Comparison of ENCODE assay signal across 17 cellular contexts in the genomic region with DNA sequence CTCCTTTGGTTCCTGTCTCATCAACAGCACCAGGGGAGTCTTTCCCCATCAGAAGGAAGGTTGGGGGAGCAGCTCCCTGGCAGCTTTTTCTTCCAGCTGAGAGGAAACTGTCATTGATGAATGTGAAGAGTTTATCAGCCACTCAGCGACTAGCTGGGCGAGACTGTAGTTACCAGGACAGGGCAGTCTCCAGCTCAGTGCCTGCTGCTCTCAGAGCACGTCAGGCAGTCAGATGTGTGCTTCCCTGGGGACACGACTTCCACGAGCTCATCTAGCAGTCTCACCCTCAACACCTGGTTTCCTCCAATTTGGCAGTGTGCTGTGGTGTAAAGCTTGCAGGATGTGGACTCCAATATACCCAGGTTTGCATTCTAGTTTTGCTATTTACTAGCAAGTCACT. TPM values are rescaled to one million over a fixed set of nuclear protein-coding genes. Genes with fewer than 3 reads are reported as not detected.
DNase-seq lines count a peak whose midpoint lies in the region; ATAC-seq and TF ChIP-seq lines count a peak whose summit lies in the region.
"Had no signal": no experiment of that assay in that cellular context is flagged by ENCODE, and none has a peak within 500 bp of the region (broad histone marks: within the 10 kb centered on the region; RNA-seq: fewer than 3 reads in every experiment).

No MANE protein-coding gene starts in this region.

- H3K4me1 Mint-ChIP-seq in natural killer cell, result peaks cover 0 to 5% of the 10 kb centered on the region in 2 donors

- H3K36me3 Mint-ChIP-seq in natural killer cell, result peaks cover 5% of the 10 kb centered on the region

- DNase-seq in IMR-90, result peak; percentile 24
- DNase-seq in brain microvascular endothelial cell, result peak; percentile 29
- DNase-seq in mesenchymal stem cell, result peak; percentile 67
- DNase-seq in natural killer cell, result no peak
- no peak for DNase-seq in foreskin melanocyte
- DNase-seq: esophagus squamous epithelium; NCI-H187 treated with DMSO at 0.1 percent for 48 hours; stimulated activated CD4-positive, alpha-beta T cell treated with anti-CD3 and anti-CD28 coated beads, Interleukin-2, amount 100 ng/mL, for 48 hours had no signal

- peaks cover 23% of the 10 kb centered on the region for H3K4me1 ChIP-seq in ACC112 (ENCODE audit: control insufficient read depth, insufficient read depth, low read length, unreplicated experiment)
- peaks cover 8% of the 10 kb centered on the region for H3K4me1 ChIP-seq in IMR-90 (ENCODE audit: control insufficient read depth, insufficient read depth, low read length)
- H3K4me1 ChIP-seq in mesenchymal stem cell (ENCODE audit: control insufficient read depth, insufficient read depth, low read depth, low read length), result peaks cover 3% of the 10 kb centered on the region
- H3K4me1 ChIP-seq: esophagus squamous epithelium, prostate gland had no signal

- no peak overlapping the region for H2BK15ac ChIP-seq in IMR-90 (ENCODE audit: low read depth, low read length)
- H2BK15ac ChIP-seq in mesenchymal stem cell (ENCODE audit: low read depth, poor library complexity, severe bottlenecking), result no peak overlapping the region

- peaks cover 7% of the 10 kb centered on the region; the same call in 1 of the 2 replicates for H4K20me1 ChIP-seq in IMR-90 (ENCODE audit: insufficient read depth, low read length)

- H4K5ac ChIP-seq in IMR-90 (ENCODE audit: low read depth, low read length), result no peak overlapping the region; the same call in 1 of the 2 replicates

- peaks cover 0 to 15% of the 10 kb centered on the region in 2 donors for H3K27me3 Mint-ChIP-seq in natural killer cell (ENCODE audit: low read depth in 2 of 2)
- H3K27me3 Mint-ChIP-seq: activated naive CD8-positive, alpha-beta T cell had no signal

- H3K4me3 ChIP-seq in ACC112 (ENCODE audit: low read depth, low read length), result peak overlapping the region; percentile 21; the same call in 1 of the 2 replicates
- H3K4me3 ChIP-seq in IMR-90 (ENCODE audit: insufficient read depth, low read depth, low read length), result no peak overlapping the region
- no peak overlapping the region for H3K4me3 ChIP-seq in brain microvascular endothelial cell (ENCODE audit: low read depth, low read length)
- peak overlapping the region in 1 of 2 experiments; percentile 42 for H3K4me3 ChIP-seq in mesenchymal stem cell (ENCODE audit: insufficient read depth in 1 of 2, low read depth in 1 of 2, low read length in 2 of 2)
- H3K4me3 ChIP-seq: coronary artery, esophagus squamous epithelium, prostate gland, SK-N-MC had no signal

- no peak for TF ChIP-seq RAD21 in IMR-90 (IDR thresholded peaks at IDR 0.05; ENCODE audit: low read length)

- intact Hi-C loops in IMR-90 (cut with micrococcal nuclease), result loop anchor here (1.0 kb wide), 1 partner anchor 53 kb away; a partner anchor contains a TSS
- intact Hi-C loops in natural killer cell (cut with micrococcal nuclease), result no loop called here

- no peaks in the 10 kb centered on the region for H3K27me3 ChIP-seq in ACC112 (ENCODE audit: insufficient read depth, low read length)
- H3K27me3 ChIP-seq in IMR-90 (ENCODE audit: control insufficient read depth, insufficient read depth, low read length), result no peaks in the 10 kb centered on the region
- no peaks in the 10 kb centered on the region for H3K27me3 ChIP-seq in brain microvascular endothelial cell (replicated peaks)
- H3K27me3 ChIP-seq in mesenchymal stem cell (ENCODE audit: control insufficient read depth in 1 of 2, insufficient read depth in 1 of 2, low read length in 2 of 2), result no peaks in the 10 kb centered on the region
- H3K27me3 ChIP-seq: esophagus squamous epithelium had no signal

- ATAC-seq in IMR-90 (ENCODE audit: low read depth) (peak; percentile 13; the same call in 1 of the 2 replicates), HG03342 (IDR thresholded peaks at IDR 0.05; ENCODE audit: unreplicated experiment) (no peak), GM21786 (IDR thresholded peaks at IDR 0.05; ENCODE audit: unreplicated experiment) (no peak), natural killer cell (no peak)

- TF ChIP-seq POLR2A in IMR-90 (IDR thresholded peaks at IDR 0.05; ENCODE audit: low read depth, low read length), result no peak

- no peak overlapping the region for H3K18ac ChIP-seq in IMR-90 (ENCODE audit: low read depth, low read length)
- H3K18ac ChIP-seq in mesenchymal stem cell (ENCODE audit: low read depth in 1 of 2, low read length in 2 of 2), result peak overlapping the region; percentile 59 to 71

- no peak overlapping the region for H3K4me3 Mint-ChIP-seq in natural killer cell
- H3K4me3 Mint-ChIP-seq: activated naive CD8-positive, alpha-beta T cell; mesothelial cell of epicardium had no signal

- peaks cover 6% of the 10 kb centered on the region for H3K9me1 ChIP-seq in IMR-90 (ENCODE audit: insufficient read depth, low read length)

- H2BK12ac ChIP-seq in mesenchymal stem cell (ENCODE audit: low read length in 2 of 2), result peak overlapping the region; percentile 33 to 60

- no peak overlapping the region for H3K27ac Mint-ChIP-seq in natural killer cell
- H3K27ac Mint-ChIP-seq: activated naive CD8-positive, alpha-beta T cell had no signal

- H2BK20ac ChIP-seq in IMR-90 (ENCODE audit: low read depth, low read length), result peak overlapping the region; percentile 43; the same call in 1 of the 2 replicates

- POLR2A ChIA-PET in IMR-90 (lab: Charles Lee; ENCODE audit: unreplicated experiment), result interaction anchor here (0.6 kb wide), 1 partner anchor 53 kb away, joined by 3 read pairs; no protein-coding TSS in a partner anchor

- H3K4me2 ChIP-seq in IMR-90 (ENCODE audit: low read depth, low read length), result no peak overlapping the region; the same call in 1 of the 2 replicates
- H3K4me2 ChIP-seq in mesenchymal stem cell (ENCODE audit: low read length, poor library complexity, severe bottlenecking), result no peak overlapping the region

- H3K79me1 ChIP-seq in IMR-90 (ENCODE audit: low read depth in 1 of 2, low read length in 2 of 2) (no peaks in the 10 kb centered on the region), mesenchymal stem cell (replicated peaks; ENCODE audit: low read length, poor library complexity, severe bottlenecking) (no peaks in the 10 kb centered on the region)

- H3K14ac ChIP-seq in IMR-90 (replicated peaks; ENCODE audit: low read depth, low read length) (peak overlapping the region; percentile 38; the same call in 1 of the 2 replicates), mesenchymal stem cell (ENCODE audit: low read length in 2 of 2) (peak overlapping the region in 1 of 2 experiments; percentile 68)

- in situ Hi-C loops in IMR-90 (cut with MboI; ENCODE audit: low sequenced_read_pairs), result no loop called here
- in situ Hi-C loops in brain microvascular endothelial cell (cut with HindIII; ENCODE audit: low pct_ligation_motif_present, low sequenced_read_pairs), result no loop called here

- dilution Hi-C loops in IMR-90 (cut with HindIII; ENCODE audit: low sequenced_read_pairs, unreplicated experiment), result no loop called here

- peak overlapping the region in 1 of 2 experiments; percentile 38; a peak in 1 of 4 replicates for H4K8ac ChIP-seq in IMR-90 (ENCODE audit: low read depth in 2 of 2, low read length in 2 of 2)
- H4K8ac ChIP-seq in mesenchymal stem cell (ENCODE audit: low read length), result peak overlapping the region; percentile 10

- H2BK5ac ChIP-seq in IMR-90 (ENCODE audit: low read depth, low read length, poor library complexity, severe bottlenecking) (peak overlapping the region; percentile 7), mesenchymal stem cell (ENCODE audit: low read depth, low read length, poor library complexity, severe bottlenecking) (no peak overlapping the region)

- no peak overlapping the region for H4K91ac ChIP-seq in IMR-90 (ENCODE audit: insufficient read depth, low read depth, low read length)
- peak overlapping the region; percentile 70 for H4K91ac ChIP-seq in mesenchymal stem cell (ENCODE audit: low read length)

- no CpG with 5 or more reads among the region's 5 CpGs for WGBS in IMR-90 (ENCODE audit: extremely low coverage in 2 of 2, insufficient read length in 1 of 2), 2 experiments
- 7% methylated on average over 4 of the region's 5 CpGs for WGBS in mesenchymal stem cell

- H2BK120ac ChIP-seq in IMR-90 (ENCODE audit: low read depth, low read length), result no peak overlapping the region; the same call in 1 of the 2 replicates
- no peak overlapping the region for H2BK120ac ChIP-seq in mesenchymal stem cell (ENCODE audit: low read depth, low read length)

- H2AFZ ChIP-seq in ACC112 (ENCODE audit: low read length, unreplicated experiment), result no peak overlapping the region
- peak overlapping the region; percentile 78 for H2AFZ ChIP-seq in IMR-90 (replicated peaks; ENCODE audit: low read length, poor library complexity)
- H2AFZ ChIP-seq in mesenchymal stem cell (ENCODE audit: low read depth, low read length), result no peak overlapping the region

- H3K9me3 ChIP-seq in IMR-90 (ENCODE audit: control insufficient read depth, insufficient read depth, low read length), result no peaks in the 10 kb centered on the region
- H3K9me3 ChIP-seq in mesenchymal stem cell (ENCODE audit: control insufficient read depth, low read length), result no peaks in the 10 kb centered on the region
- H3K9me3 ChIP-seq: esophagus squamous epithelium, prostate gland had no signal

- no peak overlapping the region for H3K56ac ChIP-seq in IMR-90 (ENCODE audit: extremely low read depth, insufficient read depth, low read length)

- TF ChIP-seq CTCF in IMR-90 (conservative IDR thresholded peaks at IDR 0.05; ENCODE audit: low read depth, low read length), result no peak
- TF ChIP-seq CTCF in brain microvascular endothelial cell (IDR thresholded peaks at IDR 0.05; ENCODE audit: low read depth, low read length, missing control alignments), result no peak
- TF ChIP-seq CTCF in natural killer cell (IDR thresholded peaks at IDR 0.05), result no peak

- CTCF ChIA-PET in IMR-90 (lab: Yijun Ruan, JAX), result interaction anchor here (2.7 kb wide), 1 partner anchor 10 kb away, joined by 9 read pairs; no protein-coding TSS in a partner anchor

- peak overlapping the region; percentile 41 for H2AK5ac ChIP-seq in IMR-90 (ENCODE audit: low read depth, low read length)
- H2AK5ac ChIP-seq in mesenchymal stem cell (ENCODE audit: low read length, severe bottlenecking), result no peak overlapping the region

- H2AK9ac ChIP-seq in IMR-90 (replicated peaks; ENCODE audit: low read depth, low read length, poor library complexity), result no peak overlapping the region

- no peaks in the 10 kb centered on the region for H3K9me3 Mint-ChIP-seq in natural killer cell
- H3K9me3 Mint-ChIP-seq: mesothelial cell of epicardium had no signal

- H3K23ac ChIP-seq in IMR-90 (ENCODE audit: low read depth, low read length), result peak overlapping the region; percentile 35; the same call in 1 of the 2 replicates
- H3K23ac ChIP-seq in mesenchymal stem cell (ENCODE audit: low read length in 2 of 2), result no peak overlapping the region

- no peaks in the 10 kb centered on the region for H3K79me2 ChIP-seq in ACC112 (ENCODE audit: control insufficient read depth, insufficient read depth, low read length, unreplicated experiment)

- H3K4ac ChIP-seq in IMR-90 (ENCODE audit: low read depth, low read length) (peak overlapping the region; percentile 55), mesenchymal stem cell (ENCODE audit: low read depth in 1 of 2, low read length in 2 of 2) (no peak overlapping the region)

- H3K27ac ChIP-seq in ACC112 (ENCODE audit: low read depth, low read length), result peak overlapping the region; percentile 48
- H3K27ac ChIP-seq in IMR-90 (ENCODE audit: insufficient read depth, low read length), result no peak overlapping the region
- H3K27ac ChIP-seq in brain microvascular endothelial cell, result peak overlapping the region; percentile 38
- H3K27ac ChIP-seq in mesenchymal stem cell (ENCODE audit: low read length, poor library complexity, severe bottlenecking), result no peak overlapping the region
- H3K27ac ChIP-seq: coronary artery, esophagus squamous epithelium, prostate gland, SK-N-MC, VCaP had no signal

- H3K36me3 ChIP-seq in ACC112 (ENCODE audit: insufficient read depth, low read length) (no peaks in the 10 kb centered on the region), IMR-90 (ENCODE audit: control insufficient read depth, insufficient read depth, low read length) (peaks cover 4% of the 10 kb centered on the region; the same call in 1 of the 2 replicates), brain microvascular endothelial cell (replicated peaks) (peaks cover 2% of the 10 kb centered on the region), mesenchymal stem cell (ENCODE audit: control insufficient read depth in 1 of 2, insufficient read depth in 2 of 2, low read depth in 1 of 2, low read length in 2 of 2) (peaks cover 0 to 19% of the 10 kb centered on the region in 2 experiments)
- H3K36me3 ChIP-seq: prostate gland had no signal

- BruUV-seq in IMR-90 (replicated peaks; lab: Mats Ljungman, UMichigan), result no TSS peak

- H3K9ac ChIP-seq in IMR-90 (ENCODE audit: low read depth, low read length) (no peak overlapping the region), mesenchymal stem cell (ENCODE audit: low read length) (peak overlapping the region; percentile 63)

RNA-seq across cellular contexts. Expression of a gene that starts 12.5 kb away (rescaled TPM):
- total RNA-seq in IMR-90 (2012; rRNA removed) (under 0.01 TPM in 1 of 2 replicates, not detected in the other), natural killer cell (1 to 10 TPM in 2 of 3 donors, under 1 TPM in 1; 0.78 to 2.0 (median 1.3) TPM)
- polyA plus RNA-seq in IMR-90 (2012; rRNA removed), result 0.12 and 0.16 TPM in 2 replicates
- 0.03 and 0.45 TPM in 2 replicates for polyA plus RNA-seq in IMR-90 (2012; cell fraction: cytosol; rRNA removed)
- 0.31 and 0.89 TPM in 2 replicates for polyA plus RNA-seq in IMR-90 (2012; cell fraction: nucleus; rRNA removed; ENCODE audit: low replicate concordance)
- polyA plus RNA-seq in mesenchymal stem cell (2013, experiment 1 of 2), result 0.04 TPM
- polyA plus RNA-seq in mesenchymal stem cell (2013, experiment 2 of 2), result 0.04 TPM

RNA-seq across cellular contexts. Expression of a gene that starts 20.3 kb away (rescaled TPM):
- not detected in 2 replicates for total RNA-seq in IMR-90 (2012; rRNA removed)
- not detected in 2 replicates for polyA plus RNA-seq in IMR-90 (2012; rRNA removed)
- polyA plus RNA-seq in IMR-90 (2012; cell fraction: cytosol; rRNA removed), result 0.02 TPM in 1 of 2 replicates, not detected in the other
- 0.14 and 0.29 TPM in 2 replicates for polyA plus RNA-seq in IMR-90 (2012; cell fraction: nucleus; rRNA removed; ENCODE audit: low replicate concordance)
- polyA plus RNA-seq in mesenchymal stem cell (2013, experiment 1 of 2), result not detected
- not detected for polyA plus RNA-seq in mesenchymal stem cell (2013, experiment 2 of 2)
- total RNA-seq in natural killer cell, result under 1 TPM in 1 of 3 donors, not detected in 2; 0.25 TPM
- total RNA-seq: esophagus squamous epithelium, prostate gland had no signal

RNA-seq across cellular contexts. Expression of a gene that starts 27.9 kb away (rescaled TPM):
- total RNA-seq in IMR-90 (2012; rRNA removed), result 77.1 and 79.7 TPM in 2 replicates
- polyA plus RNA-seq in IMR-90 (2012; rRNA removed), result 108 and 114 TPM in 2 replicates
- 158 and 196 TPM in 2 replicates for polyA plus RNA-seq in IMR-90 (2012; cell fraction: cytosol; rRNA removed)
- 127 and 140 TPM in 2 replicates for polyA plus RNA-seq in IMR-90 (2012; cell fraction: nucleus; rRNA removed; ENCODE audit: low replicate concordance)
- polyA plus RNA-seq in mesenchymal stem cell (2013, experiment 1 of 2), result 76.5 TPM
- 83.4 TPM for polyA plus RNA-seq in mesenchymal stem cell (2013, experiment 2 of 2)
- total RNA-seq in natural killer cell, result 100 to 1,000 TPM; 114 to 138 (median 115) TPM

RNA-seq across cellular contexts. Expression of a gene that starts 28.0 kb away (rescaled TPM):
- 37.2 and 41.6 TPM in 2 replicates for total RNA-seq in IMR-90 (2012; rRNA removed)
- polyA plus RNA-seq in IMR-90 (2012; rRNA removed), result 12.2 and 14.9 TPM in 2 replicates
- 9.1 and 21.9 TPM in 2 replicates for polyA plus RNA-seq in IMR-90 (2012; cell fraction: cytosol; rRNA removed)
- polyA plus RNA-seq in IMR-90 (2012; cell fraction: nucleus; rRNA removed; ENCODE audit: low replicate concordance), result 6.9 and 10.5 TPM in 2 replicates
- polyA plus RNA-seq in mesenchymal stem cell (2013, experiment 1 of 2), result 8.3 TPM
- 8.3 TPM for polyA plus RNA-seq in mesenchymal stem cell (2013, experiment 2 of 2)
- total RNA-seq in natural killer cell, result 10 to 100 TPM; 17.7 to 24.1 (median 20.9) TPM

RNA-seq across cellular contexts. Expression of a gene that starts 35.6 kb away (rescaled TPM):
- 163 and 207 TPM in 2 replicates for total RNA-seq in IMR-90 (2012; rRNA removed)
- 103 and 115 TPM in 2 replicates for polyA plus RNA-seq in IMR-90 (2012; rRNA removed)
- 47.0 and 110 TPM in 2 replicates for polyA plus RNA-seq in IMR-90 (2012; cell fraction: cytosol; rRNA removed)
- 21.1 and 39.2 TPM in 2 replicates for polyA plus RNA-seq in IMR-90 (2012; cell fraction: nucleus; rRNA removed; ENCODE audit: low replicate concordance)
- 140 TPM for polyA plus RNA-seq in mesenchymal stem cell (2013, experiment 1 of 2)
- 148 TPM for polyA plus RNA-seq in mesenchymal stem cell (2013, experiment 2 of 2)
- 10 to 100 TPM; 25.0 to 32.4 (median 31.4) TPM for total RNA-seq in natural killer cell

Comparison
In these comparisons a context has a peak if more than half of its experiments do, and no peak if none do; other contexts are left out.
1. H3K27ac ChIP-seq: peak in ACC112 (single experiment) and brain microvascular endothelial cell (single experiment); none in IMR-90 (single experiment) and mesenchymal stem cell (single experiment).
2. DNase-seq: peak in IMR-90 (single experiment), brain microvascular endothelial cell (single experiment) and mesenchymal stem cell (single experiment); none in natural killer cell (single experiment) and foreskin melanocyte (single experiment).